6 cellular contexts compared by ENCODE assay signal in genomic region chr7:127587663-127588018, GRCh38. TPM values are rescaled to one million over a fixed set of nuclear protein-coding genes. Genes with fewer than 3 reads are reported as not detected.
A peak's percentile ranks its signal among the peaks of the same experiment; 100 is the strongest.
DNase-seq lines count a peak whose midpoint lies in the region; FAIRE-seq and TF ChIP-seq lines count a peak whose summit lies in the region.

No MANE protein-coding gene starts in this region.

- no peaks in the 10 kb centered on the region for H3K9me3 ChIP-seq in HAP-1
- H3K9me3 ChIP-seq in neutrophil = no peaks in the 10 kb centered on the region

- DNase-seq in HAP-1 (ENCODE audit: low spot score in 2 of 2) (no peak), cardiac fibroblast (ENCODE audit: low read depth in 2 of 2) (no peak), frontal cortex (ENCODE audit: low spot score in 2 of 2) (no peak), NCI-H2029 treated with DMSO at 0.1 percent for 48 hours (lab: John Stamatoyannopoulos, UW) (no peak)
- no peak for DNase-seq in stimulated activated CD4-positive, alpha-beta T cell treated with anti-CD3 and anti-CD28 coated beads, Interleukin-2, amount 100 ng/mL, for 24 hours

- H3K27ac ChIP-seq in neutrophil = peak overlapping the region; percentile 89

- H3K4me3 ChIP-seq in HAP-1 (peak overlapping the region; percentile 78), cardiac fibroblast (replicated peaks in 1 of 2; ENCODE audit: low read depth in 2 of 2, low read length in 2 of 2) (peak overlapping the region; percentile 66 to 88), neutrophil (ENCODE audit: low read depth in 1 of 2, low read length in 1 of 2) (peak overlapping the region; percentile 80 to 98)

- no peak for TF ChIP-seq CTCF in cardiac fibroblast (IDR thresholded peaks at IDR 0.05; ENCODE audit: low read depth, low read length)
- no peak for TF ChIP-seq CTCF in neutrophil (IDR thresholded peaks at IDR 0.05)

- H3K36me3 ChIP-seq in HAP-1 (replicated peaks) (peaks cover 17% of the 10 kb centered on the region), neutrophil (peaks cover 28% of the 10 kb centered on the region)

- in situ Hi-C loops in HAP-1 (cut with MboI; ENCODE audit: low sequenced_read_pairs) = no loop called here

- H3K4me1 ChIP-seq in HAP-1 (peaks cover 24% of the 10 kb centered on the region), neutrophil (ENCODE audit: control insufficient read depth in 1 of 2, insufficient read depth in 1 of 2, low read depth in 1 of 2, low read length in 1 of 2) (peaks cover 54 to 59% of the 10 kb centered on the region in 2 experiments)

- no peaks in the 10 kb centered on the region for H3K27me3 ChIP-seq in HAP-1 (ENCODE audit: low read depth)
- no peaks in the 10 kb centered on the region for H3K27me3 ChIP-seq in neutrophil

- FAIRE-seq in frontal cortex (lab: Jason Lieb, UNC) = no peak

RNA-seq across cellular contexts. Expression of gene ARF5, which starts 0.6 kb away (rescaled TPM):
- 102 TPM for total RNA-seq in frontal cortex

RNA-seq across cellular contexts. Expression of gene GCC1, which starts 2.2 kb away (rescaled TPM):
- total RNA-seq in frontal cortex = 13.5 TPM

RNA-seq across cellular contexts. Expression of gene FSCN3, which starts 5.9 kb away (rescaled TPM):
- total RNA-seq in frontal cortex = 1.6 TPM

RNA-seq across cellular contexts. Expression of gene PAX4, which starts 30.3 kb away (rescaled TPM):
- not detected for total RNA-seq in frontal cortex
